In genomic region chr10:88361494-88361893, GRCh38 we compare ENCODE assay signal across 24 cellular contexts.
A peak's percentile ranks its signal among the peaks of the same experiment; 100 is the strongest.
DNase-seq lines count a peak whose midpoint lies in the region; ATAC-seq, FAIRE-seq and TF ChIP-seq lines count a peak whose summit lies in the region.
"Had no signal": no experiment of that assay in that cellular context is flagged by ENCODE, and none has a peak within 500 bp of the region (broad histone marks: within the 10 kb centered on the region; RNA-seq: fewer than 3 reads in every experiment).

No MANE protein-coding gene starts in this region.

- H3K27me3 ChIP-seq in osteoblast (ENCODE audit: insufficient read depth, low read length): no peaks in the 10 kb centered on the region

- no peak overlapping the region for H3K27ac Mint-ChIP-seq in activated naive CD4-positive, alpha-beta T cell treated with anti-CD3 and anti-CD28 coated beads, Interleukin-2, amount 50 U/mL, for 72 hours
- H3K27ac Mint-ChIP-seq: B cell, HFFc6 had no signal

- H3K79me2 ChIP-seq in osteoblast (ENCODE audit: insufficient read depth, low read length): no peaks in the 10 kb centered on the region

- no peaks in the 10 kb centered on the region for H3K9me3 Mint-ChIP-seq in activated naive CD4-positive, alpha-beta T cell treated with anti-CD3 and anti-CD28 coated beads, Interleukin-2, amount 50 U/mL, for 72 hours
- H3K9me3 Mint-ChIP-seq: HFFc6 had no signal

- POLR2A ChIA-PET in HEK293 (lab: Yijun Ruan, JAX): no interaction called here

- H3K4me2 ChIP-seq in osteoblast (ENCODE audit: insufficient read depth, low read length): no peak overlapping the region
- H3K4me2 ChIP-seq: A549, PC-9 had no signal

- peak; percentile 92 for DNase-seq in SK-N-DZ (ENCODE audit: low spot score)
- DNase-seq in fibroblast of the aortic adventitia (ENCODE audit: low read depth): peak; percentile 11
- DNase-seq in osteoblast (ENCODE audit: insufficient read length, low spot score, missing footprints): no peak
- no peak for DNase-seq in GM12892 (ENCODE audit: insufficient read length)
- no peak for DNase-seq in GM13976 (ENCODE audit: low spot score)
- no peak for DNase-seq in activated naive CD4-positive, alpha-beta T cell treated with anti-CD3 and anti-CD28 coated beads, Interleukin-2, amount 50 U/mL, for 72 hours (ENCODE audit: low spot score in 2 of 2)
- DNase-seq: CD4-positive, CD25-positive, alpha-beta regulatory T cell; DMS79; HFFc6; NCI-H1092 treated with DMSO at 0.1 percent for 48 hours; NCI-H1436 treated with DMSO at 0.1 percent for 48 hours; NCI-H1930; NCI-H2227 treated with DMSO at 0.1 percent for 48 hours; NCI-H510A; NCI-H748 treated with DMSO at 0.1 percent for 48 hours; PC-9; RPMI8226; SHP77 had no signal

- H3K9me3 ChIP-seq in HEK293 (ENCODE audit: control insufficient read depth, insufficient read depth, low read depth, low read length) (no peaks in the 10 kb centered on the region), osteoblast (ENCODE audit: low read depth, low read length) (no peaks in the 10 kb centered on the region)
- H3K9me3 ChIP-seq: A549 had no signal

- peak overlapping the region; percentile 22 for H2AFZ ChIP-seq in osteoblast (ENCODE audit: low read length)
- H2AFZ ChIP-seq: PC-9 had no signal

- H3K36me3 ChIP-seq in HEK293 (ENCODE audit: control insufficient read depth in 2 of 2, insufficient read depth in 1 of 2, low read length in 2 of 2) (no peaks in the 10 kb centered on the region), osteoblast (ENCODE audit: insufficient read depth, low read length) (no peaks in the 10 kb centered on the region)

- CTCF ChIA-PET in HEK293 (lab: Yijun Ruan, JAX): no interaction called here

- TF ChIP-seq CTCF in HEK293 (tag by site-specific recombination; IDR thresholded peaks at IDR 0.05) (no peak), fibroblast of the aortic adventitia (IDR thresholded peaks at IDR 0.05; ENCODE audit: insufficient read depth, low read length) (no peak), osteoblast (IDR thresholded peaks at IDR 0.05; ENCODE audit: extremely low read depth, low read depth, low read length) (no peak), GM13976 (IDR thresholded peaks at IDR 0.05; ENCODE audit: borderline replicate concordance, control extremely low read depth, extremely low read depth, insufficient read depth, missing control alignments) (no peak)

- TF ChIP-seq POLR2A in GM12892 (IDR thresholded peaks at IDR 0.05; ENCODE audit: low read depth, low read length): no peak

- no peaks in the 10 kb centered on the region for H4K20me1 ChIP-seq in osteoblast (ENCODE audit: insufficient read depth, low read length)

- ATAC-seq in activated naive CD4-positive, alpha-beta T cell treated with anti-CD3 and anti-CD28 coated beads, Interleukin-2, amount 50 U/mL, for 72 hours: no peak
- ATAC-seq: A549, GM12878, K562 had no signal

- in situ Hi-C loops in GM13976 (cut with MboI; ENCODE audit: low sequenced_read_pairs, unreplicated experiment): no loop called here

- H3K4me1 ChIP-seq in HEK293 (ENCODE audit: control insufficient read depth, insufficient read depth, low read length) (peaks cover 12% of the 10 kb centered on the region), osteoblast (ENCODE audit: insufficient read depth, low read length) (no peaks in the 10 kb centered on the region)
- H3K4me1 ChIP-seq: A549 had no signal

- no peak for FAIRE-seq in GM12892 (lab: Jason Lieb, UNC)
- FAIRE-seq: A549, GM12878, K562 had no signal

- H3K4me3 ChIP-seq in HEK293 (ENCODE audit: low read depth, low read length) (no peak overlapping the region), fibroblast of the aortic adventitia (ENCODE audit: low read depth, low read length) (no peak overlapping the region), osteoblast (ENCODE audit: insufficient read depth, low read length) (no peak overlapping the region)
- H3K4me3 ChIP-seq: A549, GM12878, K562, PC-9, SK-N-MC had no signal

- H3K27ac ChIP-seq in HEK293 (ENCODE audit: extremely low read depth, low read depth, low read length): peak overlapping the region; percentile 41
- H3K27ac ChIP-seq in osteoblast (ENCODE audit: low read depth, low read length): no peak overlapping the region
- H3K27ac ChIP-seq: A549, PC-9, SK-N-MC had no signal

- no peaks in the 10 kb centered on the region for H3K36me3 Mint-ChIP-seq in activated naive CD4-positive, alpha-beta T cell treated with anti-CD3 and anti-CD28 coated beads, Interleukin-2, amount 50 U/mL, for 72 hours
- H3K36me3 Mint-ChIP-seq: CD4-positive, CD25-positive, alpha-beta regulatory T cell had no signal

TF ChIP-seq in HEK293, 187 proteins besides CTCF, POLR2A, EP300 and RAD21 (continues in another document):
- TF ChIP-seq TRIM28 (IDR thresholded peaks at IDR 0.05; ENCODE audit: borderline replicate concordance, low read length) (0 out of 2 replicates have a peak, but pooled peaks have one; percentile 35), ZNF449 (tag by site-specific recombination; IDR thresholded peaks at IDR 0.05) (peak; percentile 52), SP2 (tag by site-specific recombination; IDR thresholded peaks at IDR 0.05) (no peak), IKZF3 (tag by site-specific recombination; IDR thresholded peaks at IDR 0.05) (peak; percentile 13; the same call in 1 of the 2 replicates), ZFHX2 (tag by site-specific recombination; conservative IDR thresholded peaks at IDR 0.05) (no peak), ZBTB11 (tag by site-specific recombination; conservative IDR thresholded peaks at IDR 0.05; ENCODE audit: low read depth) (no peak), ZNF350 (tag by site-specific recombination; IDR thresholded peaks at IDR 0.05) (no peak)

Comparison
In these comparisons a context has a peak if more than half of its experiments do, and no peak if none do; other contexts are left out.
1. DNase-seq: peak in SK-N-DZ (single experiment) and fibroblast of the aortic adventitia (single experiment); none in osteoblast (single experiment), GM12892 (single experiment), GM13976 (single experiment) and activated naive CD4-positive, alpha-beta T cell treated with anti-CD3 and anti-CD28 coated beads, Interleukin-2, amount 50 U/mL, for 72 hours (0 of 2).